29 cellular contexts compared by ENCODE assay signal in the genomic region with DNA sequence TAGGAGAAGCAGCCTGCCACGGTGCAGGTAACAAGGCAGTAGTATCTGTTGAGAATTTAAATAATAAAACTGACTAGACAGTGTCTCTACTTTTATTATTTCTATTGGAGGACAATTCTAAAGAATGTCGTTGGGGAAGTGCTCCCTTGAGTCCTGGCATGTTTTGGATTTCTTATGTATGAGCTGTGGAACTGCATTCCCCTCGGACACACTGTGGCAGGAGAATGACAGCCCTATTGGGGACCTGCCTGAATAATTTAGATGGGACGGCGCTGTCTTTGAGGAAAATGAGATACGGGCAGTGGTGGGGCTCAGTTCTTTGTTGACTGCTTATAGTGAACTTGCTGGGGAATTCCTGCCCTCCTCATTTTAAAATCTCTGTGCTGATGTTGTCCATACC. TPM values are rescaled to one million over a fixed set of nuclear protein-coding genes. Genes with fewer than 3 reads are reported as not detected.
"Had no signal": no experiment of that assay in that cellular context is flagged by ENCODE, and none has a peak within 500 bp of the region (broad histone marks: within the 10 kb centered on the region; RNA-seq: fewer than 3 reads in every experiment).

No MANE protein-coding gene starts in this region.

- H3K27ac ChIP-seq: stomach, suprapubic skin, testis, thoracic aorta, thyroid gland, tibial artery, tibial nerve, transverse colon, upper lobe of left lung, upper lobe of right lung, uterus, vagina had no signal

- H3K4me3 ChIP-seq: stomach, suprapubic skin, testis, thoracic aorta, thyroid gland, tibial artery, tibial nerve, transverse colon, upper lobe of left lung, upper lobe of right lung, uterus, vagina had no signal

- FAIRE-seq: urothelium cell line had no signal

- DNase-seq: stimulated activated CD4-positive, alpha-beta T cell treated with anti-CD3 and anti-CD28 coated beads, Interleukin-2, amount 100 ng/mL, for 48 hours; stimulated activated CD4-positive, alpha-beta T cell treated with anti-CD3 and anti-CD28 coated beads, Interleukin-4, amount 100 ng/mL, for 1 hour; stimulated activated CD4-positive, alpha-beta T cell treated with anti-CD3 and anti-CD28 coated beads, Interleukin-4, amount 100 ng/mL, for 24 hours; stimulated activated CD4-positive, alpha-beta T cell treated with anti-CD3 and anti-CD28 coated beads, Interleukin-4, amount 100 ng/mL, for 4 hours; stimulated activated CD8-positive, alpha-beta memory T cell treated with anti-CD3 and anti-CD28 coated beads, Interleukin-4, amount 100 ng/mL, for 48 hours; stimulated activated naive B cell treated with anti-CD40 and anti-IgM and Interleukin-4, amounts not matched to agents 10 μg/mL and 1 μg/mL and 100 μg/mL, for 72 hours; stimulated activated naive CD4-positive, alpha-beta T cell; stimulated activated naive CD4-positive, alpha-beta T cell treated with Interleukin-2 at 50 U/mL for 16 hours; stimulated activated naive CD8-positive, alpha-beta T cell treated with anti-CD3 and anti-CD28 coated beads, Interleukin-15, amount 100 ng/mL, for 72 hours; stimulated activated naive CD8-positive, alpha-beta T cell treated with anti-CD3 and anti-CD28 coated beads, Interleukin-15, Interleukin-2, amounts not matched to agents 100 U/mL and 50 U/mL, for 24 hours; stomach; substantia nigra; testis; thyroid gland; tibial artery; transverse colon; upper lobe of left lung; upper lobe of right lung; uterus had no signal

- H3K36me3 ChIP-seq: stomach, suprapubic skin, thoracic aorta, thyroid gland, tibial artery, tibial nerve, transverse colon, upper lobe of left lung, upper lobe of right lung, uterus, vagina had no signal

- H3K9me3 ChIP-seq: stomach, suprapubic skin, testis, thoracic aorta, thyroid gland, tibial artery, tibial nerve, transverse colon, upper lobe of left lung, upper lobe of right lung, uterus, vagina had no signal

- H3K27me3 ChIP-seq: stomach, suprapubic skin, testis, thyroid gland, tibial artery, tibial nerve, transverse colon, upper lobe of left lung, upper lobe of right lung, uterus, vagina had no signal

- H3K4me1 ChIP-seq: stomach, suprapubic skin, testis, thyroid gland, tibial artery, tibial nerve, transverse colon, upper lobe of left lung, upper lobe of right lung, uterus, vagina had no signal

RNA-seq across cellular contexts. Expression of gene SCP2D1, which starts 2.4 kb away (rescaled TPM):
- total RNA-seq: stomach, subcutaneous adipose tissue, suprapubic skin, temporal lobe, thoracic aorta, thyroid gland, tibial nerve, transverse colon, upper lobe of left lung, upper lobe of right lung, ureter, urinary bladder, uterus, vagina had no signal
- polyA plus RNA-seq: stomach, thymus, urinary bladder had no signal
